6 cellular contexts compared by ENCODE assay signal in the genomic region with DNA sequence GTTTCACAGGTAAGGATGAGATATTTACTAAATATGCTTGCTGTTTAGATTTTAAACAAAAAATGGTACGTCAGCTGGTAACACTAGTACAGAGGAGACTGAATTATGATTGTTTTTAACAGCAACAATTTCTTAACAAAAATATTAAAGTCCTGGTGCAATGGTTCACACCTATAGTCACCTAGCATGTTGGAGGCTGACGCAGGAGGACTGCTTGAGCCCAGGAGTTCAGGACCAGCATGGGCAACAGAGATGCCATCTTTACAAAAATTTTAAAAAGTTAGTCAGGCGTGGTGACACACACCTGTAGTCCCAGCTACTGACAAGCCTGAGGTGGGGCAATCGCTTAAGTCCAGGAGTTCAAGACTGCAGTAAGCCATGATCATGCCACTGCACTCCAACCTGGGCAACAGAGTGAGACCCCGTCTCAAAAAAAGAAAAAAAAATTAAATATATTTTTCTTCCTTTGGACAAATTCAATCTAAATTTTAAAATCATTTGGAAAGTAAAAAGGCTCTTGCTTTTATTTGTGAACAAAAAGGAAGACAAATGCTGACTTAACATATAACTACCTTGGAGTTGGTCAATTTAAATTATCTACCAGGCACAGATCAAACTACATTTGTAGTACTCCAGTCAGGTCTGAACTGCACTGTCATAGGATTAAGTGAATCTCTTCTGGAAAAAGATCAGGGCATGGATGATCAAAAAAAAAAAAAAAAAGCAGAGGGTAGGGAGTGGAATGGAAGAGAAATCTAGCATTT.
"Had no signal": no experiment of that assay in that cellular context is flagged by ENCODE, and none has a peak within 500 bp of the region (broad histone marks: within the 10 kb centered on the region; RNA-seq: fewer than 3 reads in every experiment).

No MANE protein-coding gene starts in this region.

- H3K4me3 ChIP-seq: GM23248 had no signal

- DNase-seq: GM23248, GOT3, H9, HCEC 1CT, KBM-7 had no signal

- H3K4me3 Mint-ChIP-seq: H9 had no signal

- H3K27ac ChIP-seq: GM23248, KMS-11 had no signal

- H2AFZ ChIP-seq: GM23248 had no signal

- H3K4me2 ChIP-seq: KMS-11 had no signal

- H3K9ac ChIP-seq: GM23248, KMS-11 had no signal
